ENCODE assay signal across 19 cellular contexts in the genomic region with DNA sequence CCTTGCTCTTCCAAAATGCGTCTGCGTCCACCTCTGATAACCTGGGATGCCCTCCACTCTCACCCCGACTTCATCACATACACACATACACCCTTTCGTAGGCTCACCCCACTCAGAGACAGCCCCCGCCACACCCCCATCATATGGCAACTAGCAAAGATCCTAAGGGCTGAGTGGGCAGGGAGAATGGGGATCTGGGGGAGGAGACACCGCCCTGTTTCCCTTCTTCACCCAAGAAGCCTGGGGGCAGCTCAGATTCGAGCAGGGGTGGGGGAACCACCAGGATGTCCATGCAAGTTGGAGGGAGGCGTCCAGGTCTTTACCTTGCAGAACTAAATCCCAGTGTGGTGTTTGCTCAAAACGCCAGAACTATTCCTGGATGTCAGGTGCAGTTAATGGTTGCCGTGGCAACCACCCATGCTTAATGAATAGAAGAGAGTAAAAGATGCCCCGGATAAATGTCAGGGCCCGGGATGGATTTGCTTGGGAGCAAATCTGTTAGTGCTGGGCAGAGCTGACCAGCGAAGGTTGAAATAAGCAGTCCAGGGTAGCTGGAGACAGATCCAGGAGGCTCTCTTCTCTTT.
"Had no signal": no experiment of that assay in that cellular context is flagged by ENCODE, and none has a peak within 500 bp of the region (broad histone marks: within the 10 kb centered on the region; RNA-seq: fewer than 3 reads in every experiment).

No MANE protein-coding gene starts in this region.

- H2AFZ ChIP-seq: hepatocyte had no signal

- H3K4me2 ChIP-seq: hepatocyte had no signal

- H3K4me3 ChIP-seq: hepatocyte, left ventricle myocardium inferior, pancreas, psoas muscle, thyroid gland had no signal

- DNase-seq: activated CD4-positive, alpha-beta T cell treated with anti-CD3 and anti-CD28 coated beads for 1 hour; activated CD4-positive, alpha-beta T cell treated with anti-CD3 and anti-CD28 coated beads, Interleukin-2, amount 50 U/mL, for 1 hour; activated T-cell treated with anti-CD3 and anti-CD28 coated beads, Interleukin-2, amount 50 U/mL, for 24 hours; effector memory CD4-positive, alpha-beta T cell; foreskin keratinocyte; immature natural killer cell; left ventricle myocardium inferior; naive thymus-derived CD4-positive, alpha-beta T cell; pancreas; psoas muscle; right cardiac atrium; stimulated activated CD4-positive, alpha-beta T cell treated with anti-CD3 and anti-CD28 coated beads, Interleukin-4, amount 100 ng/mL, for 4 hours; stimulated activated naive CD8-positive, alpha-beta T cell treated with anti-CD3 and anti-CD28 coated beads, Interleukin-15, Interleukin-2, amounts not matched to agents 100 U/mL and 50 U/mL, for 24 hours; T-helper 9 cell; thyroid gland had no signal

- H3K36me3 ChIP-seq: left ventricle myocardium inferior, neutrophil, pancreas, thyroid gland had no signal

- H3K9me3 ChIP-seq: left ventricle myocardium inferior, neutrophil, pancreas, psoas muscle, thyroid gland had no signal

- H3K27me3 ChIP-seq: foreskin keratinocyte, hepatocyte, neutrophil, pancreas, thyroid gland had no signal

- H3K4me1 ChIP-seq: foreskin keratinocyte, left ventricle myocardium inferior, pancreas, psoas muscle, thyroid gland had no signal

- H3K79me2 ChIP-seq: hepatocyte had no signal

- H3K27ac ChIP-seq: foreskin keratinocyte, hepatocyte, left ventricle myocardium inferior, neutrophil, pancreas, psoas muscle, thyroid gland had no signal

- ATAC-seq: activated naive CD4-positive, alpha-beta T cell treated with anti-CD3 and anti-CD28 coated beads, Interleukin-2, amount 50 U/mL, for 72 hours; activated T-helper 17 cell treated with anti-CD3 and anti-CD28 coated beads, Interleukin-2, amount 50 U/mL, for 72 hours; foreskin keratinocyte; naive thymus-derived CD4-positive, alpha-beta T cell; pancreas; psoas muscle; right cardiac atrium; stimulated activated naive CD8-positive, alpha-beta T cell treated with anti-CD3 and anti-CD28 coated beads, Interleukin-15, Interleukin-2, amounts not matched to agents 100 U/mL and 50 U/mL, for 24 hours had no signal
